In genomic region chr4:173537628-173538147, GRCh38 we compare ENCODE assay signal across 1 cellular context.
TF ChIP-seq lines count a peak whose summit lies in the region.

No MANE protein-coding gene starts in this region.

TF ChIP-seq in HEK293T, 16 proteins besides CTCF, POLR2A, EP300 and RAD21 (continued from another document):
- no peak for TF ChIP-seq BHLHE40 (IDR thresholded peaks at IDR 0.05; ENCODE audit: borderline replicate concordance)
- no peak for TF ChIP-seq L3MBTL2 (conservative IDR thresholded peaks at IDR 0.05)
- no peak for TF ChIP-seq PKNOX1 (IDR thresholded peaks at IDR 0.05)
- TF ChIP-seq CTBP1 (IDR thresholded peaks at IDR 0.05; ENCODE audit: borderline replicate concordance) = no peak
- no peak for TF ChIP-seq FOXA1 (IDR thresholded peaks at IDR 0.05)
